15 cellular contexts compared by ENCODE assay signal in genomic region chr5:133251296-133252132, GRCh38.
A peak's percentile ranks its signal among the peaks of the same experiment; 100 is the strongest.
DNase-seq lines count a peak whose midpoint lies in the region; ATAC-seq and TF ChIP-seq lines count a peak whose summit lies in the region.
"Had no signal": no experiment of that assay in that cellular context is flagged by ENCODE, and none has a peak within 500 bp of the region (broad histone marks: within the 10 kb centered on the region; RNA-seq: fewer than 3 reads in every experiment).

No MANE protein-coding gene starts in this region.

- intact Hi-C loops in breast epithelium (cut with DNase I; ENCODE audit: low total_unique reads), result no loop called here

- peaks cover 12% of the 10 kb centered on the region for H3K27me3 Mint-ChIP-seq in stimulated activated memory B cell treated with anti-CD40 and anti-IgM and Interleukin-4, amounts not matched to agents 10 μg/mL and 1 μg/mL and 100 μg/mL, for 72 hours

- no peaks in the 10 kb centered on the region for H3K4me1 ChIP-seq in breast epithelium
- H3K4me1 ChIP-seq: HAP-1, uterus had no signal

- no peak overlapping the region for H3K27ac ChIP-seq in breast epithelium
- H3K27ac ChIP-seq: parathyroid adenoma, uterus had no signal

- no peaks in the 10 kb centered on the region for H3K27me3 ChIP-seq in breast epithelium
- H3K27me3 ChIP-seq: uterus had no signal

- no peak for TF ChIP-seq POLR2A in breast epithelium (IDR thresholded peaks at IDR 0.05)

- no peaks in the 10 kb centered on the region for H3K9me3 Mint-ChIP-seq in stimulated activated memory B cell treated with anti-CD40 and anti-IgM and Interleukin-4, amounts not matched to agents 10 μg/mL and 1 μg/mL and 100 μg/mL, for 72 hours
- H3K9me3 Mint-ChIP-seq: activated naive CD4-positive, alpha-beta T cell treated with anti-CD3 and anti-CD28 coated beads, Interleukin-2, amount 50 U/mL, for 72 hours had no signal

- H3K4me1 Mint-ChIP-seq in stimulated activated memory B cell treated with anti-CD40 and anti-IgM and Interleukin-4, amounts not matched to agents 10 μg/mL and 1 μg/mL and 100 μg/mL, for 72 hours, result peaks cover 6% of the 10 kb centered on the region

- no peak overlapping the region for H3K4me3 ChIP-seq in breast epithelium
- H3K4me3 ChIP-seq: HAP-1, uterus had no signal

- no peaks in the 10 kb centered on the region for H3K9me3 ChIP-seq in breast epithelium
- H3K9me3 ChIP-seq: HAP-1, uterus had no signal

- H3K36me3 ChIP-seq in breast epithelium, result no peaks in the 10 kb centered on the region
- H3K36me3 ChIP-seq: HAP-1, uterus had no signal

- peak; percentile 12 for DNase-seq in NCI-H1436 (lab: John Stamatoyannopoulos, UW)
- DNase-seq in NCI-H1436 treated with DMSO at 0.1 percent for 48 hours (lab: John Stamatoyannopoulos, UW), result no peak
- DNase-seq in NCI-H2029 treated with DMSO at 0.1 percent for 48 hours (lab: John Stamatoyannopoulos, UW), result peak; percentile 55
- DNase-seq in breast epithelium (ENCODE audit: low spot score in 2 of 2), result peak; percentile 45 to 64
- DNase-seq in renal cortical epithelial cell (ENCODE audit: low read depth), result peak; percentile 41
- DNase-seq in effector CD8-positive, alpha-beta T cell (lab: John Stamatoyannopoulos, UW), result no peak
- DNase-seq: activated CD8-positive, alpha-beta memory T cell treated with anti-CD3 and anti-CD28 coated beads for 24 hours; NCI-H2227 treated with DMSO at 0.1 percent for 48 hours; T1000; uterus had no signal

- no peaks in the 10 kb centered on the region for H3K36me3 Mint-ChIP-seq in stimulated activated memory B cell treated with anti-CD40 and anti-IgM and Interleukin-4, amounts not matched to agents 10 μg/mL and 1 μg/mL and 100 μg/mL, for 72 hours
- H3K36me3 Mint-ChIP-seq: activated naive CD4-positive, alpha-beta T cell treated with anti-CD3 and anti-CD28 coated beads, Interleukin-2, amount 50 U/mL, for 72 hours had no signal

- H3K27ac Mint-ChIP-seq in stimulated activated memory B cell treated with anti-CD40 and anti-IgM and Interleukin-4, amounts not matched to agents 10 μg/mL and 1 μg/mL and 100 μg/mL, for 72 hours, result no peak overlapping the region
- H3K27ac Mint-ChIP-seq: activated naive CD4-positive, alpha-beta T cell treated with anti-CD3 and anti-CD28 coated beads, Interleukin-2, amount 50 U/mL, for 72 hours had no signal

- no peak for ATAC-seq in stimulated activated memory B cell treated with anti-CD40 and anti-IgM and Interleukin-4, amounts not matched to agents 10 μg/mL and 1 μg/mL and 100 μg/mL, for 72 hours
- ATAC-seq in HG03097 (IDR thresholded peaks at IDR 0.05; ENCODE audit: low FRiP score, unreplicated experiment), result no peak
- ATAC-seq: activated naive CD4-positive, alpha-beta T cell treated with anti-CD3 and anti-CD28 coated beads, Interleukin-2, amount 50 U/mL, for 72 hours had no signal

- H3K4me3 Mint-ChIP-seq in stimulated activated memory B cell treated with anti-CD40 and anti-IgM and Interleukin-4, amounts not matched to agents 10 μg/mL and 1 μg/mL and 100 μg/mL, for 72 hours, result no peak overlapping the region

- TF ChIP-seq CTCF in breast epithelium (IDR thresholded peaks at IDR 0.05), result no peak

Comparison
In these comparisons a context has a peak if more than half of its experiments do, and no peak if none do; other contexts are left out.
1. DNase-seq: peak in NCI-H1436 (single experiment), NCI-H2029 treated with DMSO at 0.1 percent for 48 hours (single experiment), breast epithelium (2 of 2) and renal cortical epithelial cell (single experiment); none in NCI-H1436 treated with DMSO at 0.1 percent for 48 hours (single experiment) and effector CD8-positive, alpha-beta T cell (single experiment).